Comparison of ENCODE assay signal across 9 cellular contexts in genomic region chr12:5511644-5512584, GRCh38.
A peak's percentile ranks its signal among the peaks of the same experiment; 100 is the strongest.
DNase-seq lines count a peak whose midpoint lies in the region; ATAC-seq lines count a peak whose summit lies in the region.
"Had no signal": no experiment of that assay in that cellular context is flagged by ENCODE, and none has a peak within 500 bp of the region (broad histone marks: within the 10 kb centered on the region; RNA-seq: fewer than 3 reads in every experiment).

No MANE protein-coding gene starts in this region.

- H3K9me3 Mint-ChIP-seq in activated naive CD4-positive, alpha-beta T cell treated with anti-CD3 and anti-CD28 coated beads for 36 hours = no peaks in the 10 kb centered on the region
- no peaks in the 10 kb centered on the region for H3K9me3 Mint-ChIP-seq in activated naive CD4-positive, alpha-beta T cell treated with anti-CD3 and anti-CD28 coated beads, Interleukin-2, amount 10 ng/mL, durations not matched to agents 7 days and 5 days
- H3K9me3 Mint-ChIP-seq in activated naive CD8-positive, alpha-beta T cell treated with anti-CD3 and anti-CD28 coated beads, Interleukin-2, amount 50 U/mL, for 24 hours = no peaks in the 10 kb centered on the region
- H3K9me3 Mint-ChIP-seq: stimulated activated naive CD8-positive, alpha-beta T cell treated with anti-CD3 and anti-CD28 coated beads, Interleukin-15, Interleukin-2, amounts not matched to agents 100 ng/mL and 50 ng/mL, for 24 hours had no signal

- H3K4me3 Mint-ChIP-seq in activated naive CD4-positive, alpha-beta T cell treated with anti-CD3 and anti-CD28 coated beads for 36 hours = no peak overlapping the region
- H3K4me3 Mint-ChIP-seq in activated naive CD4-positive, alpha-beta T cell treated with anti-CD3 and anti-CD28 coated beads, Interleukin-2, amount 10 ng/mL, durations not matched to agents 7 days and 5 days = no peak overlapping the region
- H3K4me3 Mint-ChIP-seq in activated naive CD8-positive, alpha-beta T cell treated with anti-CD3 and anti-CD28 coated beads, Interleukin-2, amount 50 U/mL, for 24 hours = no peak overlapping the region
- H3K4me3 Mint-ChIP-seq: stimulated activated naive CD8-positive, alpha-beta T cell treated with anti-CD3 and anti-CD28 coated beads, Interleukin-15, Interleukin-2, amounts not matched to agents 100 ng/mL and 50 ng/mL, for 24 hours had no signal

- DNase-seq in activated naive CD4-positive, alpha-beta T cell treated with anti-CD3 and anti-CD28 coated beads for 36 hours = peak; percentile 32
- DNase-seq in activated naive CD4-positive, alpha-beta T cell treated with anti-CD3 and anti-CD28 coated beads, Interleukin-2, amount 10 ng/mL, durations not matched to agents 7 days and 5 days = no peak
- DNase-seq in activated naive CD8-positive, alpha-beta T cell treated with anti-CD3 and anti-CD28 coated beads, Interleukin-2, amount 50 U/mL, for 24 hours = peak; percentile 23
- DNase-seq in iPS-NIHi11 (ENCODE audit: low spot score) = peak; percentile 65
- peak; percentile 44 for DNase-seq in ureter (ENCODE audit: low spot score)
- no peak for DNase-seq in SW 1271 (lab: John Stamatoyannopoulos, UW)
- DNase-seq in NCI-H2029 (lab: John Stamatoyannopoulos, UW) = no peak

- no peak for ATAC-seq in activated naive CD8-positive, alpha-beta T cell treated with anti-CD3 and anti-CD28 coated beads, Interleukin-2, amount 50 U/mL, for 24 hours
- ATAC-seq in GM18858 (IDR thresholded peaks at IDR 0.05; ENCODE audit: unreplicated experiment) = no peak

- intact Hi-C loops in activated naive CD4-positive, alpha-beta T cell treated with anti-CD3 and anti-CD28 coated beads for 36 hours (cut with micrococcal nuclease) = no loop called here

- H3K36me3 Mint-ChIP-seq in activated naive CD4-positive, alpha-beta T cell treated with anti-CD3 and anti-CD28 coated beads for 36 hours (ENCODE audit: low read depth) = no peaks in the 10 kb centered on the region
- H3K36me3 Mint-ChIP-seq in activated naive CD4-positive, alpha-beta T cell treated with anti-CD3 and anti-CD28 coated beads, Interleukin-2, amount 10 ng/mL, durations not matched to agents 7 days and 5 days = no peaks in the 10 kb centered on the region
- no peaks in the 10 kb centered on the region for H3K36me3 Mint-ChIP-seq in activated naive CD8-positive, alpha-beta T cell treated with anti-CD3 and anti-CD28 coated beads, Interleukin-2, amount 50 U/mL, for 24 hours (ENCODE audit: low read depth)

- H3K27me3 Mint-ChIP-seq in activated naive CD4-positive, alpha-beta T cell treated with anti-CD3 and anti-CD28 coated beads for 36 hours (ENCODE audit: low read depth) = peaks cover 7% of the 10 kb centered on the region
- peaks cover 10% of the 10 kb centered on the region for H3K27me3 Mint-ChIP-seq in activated naive CD4-positive, alpha-beta T cell treated with anti-CD3 and anti-CD28 coated beads, Interleukin-2, amount 10 ng/mL, durations not matched to agents 7 days and 5 days
- peaks cover 5% of the 10 kb centered on the region for H3K27me3 Mint-ChIP-seq in activated naive CD8-positive, alpha-beta T cell treated with anti-CD3 and anti-CD28 coated beads, Interleukin-2, amount 50 U/mL, for 24 hours

- CTCF ChIA-PET in activated naive CD4-positive, alpha-beta T cell treated with anti-CD3 and anti-CD28 coated beads for 36 hours (lab: Charles Lee) = no interaction called here
- CTCF ChIA-PET in activated naive CD4-positive, alpha-beta T cell treated with anti-CD3 and anti-CD28 coated beads, Interleukin-2, amount 10 ng/mL, durations not matched to agents 7 days and 5 days (lab: Charles Lee) = interaction anchor here (0.6 to 1.2 kb wide), 3 partner anchors 24 to 489 kb away, joined by 3 to 4 read pairs (median 3); no protein-coding TSS in a partner anchor

- H3K4me1 Mint-ChIP-seq in activated naive CD4-positive, alpha-beta T cell treated with anti-CD3 and anti-CD28 coated beads for 36 hours (ENCODE audit: low read depth) = no peaks in the 10 kb centered on the region
- no peaks in the 10 kb centered on the region for H3K4me1 Mint-ChIP-seq in activated naive CD4-positive, alpha-beta T cell treated with anti-CD3 and anti-CD28 coated beads, Interleukin-2, amount 10 ng/mL, durations not matched to agents 7 days and 5 days
- no peaks in the 10 kb centered on the region for H3K4me1 Mint-ChIP-seq in activated naive CD8-positive, alpha-beta T cell treated with anti-CD3 and anti-CD28 coated beads, Interleukin-2, amount 50 U/mL, for 24 hours

- no peak overlapping the region for H3K27ac Mint-ChIP-seq in activated naive CD4-positive, alpha-beta T cell treated with anti-CD3 and anti-CD28 coated beads for 36 hours
- no peak overlapping the region for H3K27ac Mint-ChIP-seq in activated naive CD4-positive, alpha-beta T cell treated with anti-CD3 and anti-CD28 coated beads, Interleukin-2, amount 10 ng/mL, durations not matched to agents 7 days and 5 days
- no peak overlapping the region for H3K27ac Mint-ChIP-seq in activated naive CD8-positive, alpha-beta T cell treated with anti-CD3 and anti-CD28 coated beads, Interleukin-2, amount 50 U/mL, for 24 hours
- H3K27ac Mint-ChIP-seq: stimulated activated naive CD8-positive, alpha-beta T cell treated with anti-CD3 and anti-CD28 coated beads, Interleukin-15, Interleukin-2, amounts not matched to agents 100 ng/mL and 50 ng/mL, for 24 hours had no signal

Comparison
In these comparisons a context has a peak if more than half of its experiments do, and no peak if none do; other contexts are left out.
1. DNase-seq: peak in activated naive CD4-positive, alpha-beta T cell treated with anti-CD3 and anti-CD28 coated beads for 36 hours (single experiment), activated naive CD8-positive, alpha-beta T cell treated with anti-CD3 and anti-CD28 coated beads, Interleukin-2, amount 50 U/mL, for 24 hours (single experiment), iPS-NIHi11 (single experiment) and ureter (single experiment); none in activated naive CD4-positive, alpha-beta T cell treated with anti-CD3 and anti-CD28 coated beads, Interleukin-2, amount 10 ng/mL, durations not matched to agents 7 days and 5 days (single experiment), SW 1271 (0 of 2) and NCI-H2029 (single experiment).